Comparison of ENCODE assay signal across 8 cellular contexts in genomic region chr1:161159915-161160248, GRCh38. TPM values are rescaled to one million over a fixed set of nuclear protein-coding genes. Genes with fewer than 3 reads are reported as not detected.
DNase-seq lines count a peak whose midpoint lies in the region; ATAC-seq, FAIRE-seq and TF ChIP-seq lines count a peak whose summit lies in the region.

No MANE protein-coding gene starts in this region.

- POLR2A ChIA-PET in PC-3 (lab: Charles Lee; ENCODE audit: unreplicated experiment) = no interaction called here

- H3F3A ChIP-seq in DOHH2 (ENCODE audit: control insufficient read depth, insufficient read depth) (peaks cover 15% of the 10 kb centered on the region), PC-3 (ENCODE audit: low read length, unreplicated experiment) (peaks cover 6% of the 10 kb centered on the region)

- H3K4me3 ChIP-seq in DOHH2 (ENCODE audit: low read length) (peak overlapping the region; percentile 81), PC-3 (ENCODE audit: low read length) (peak overlapping the region; percentile 96), esophagus (ENCODE audit: low read depth in 1 of 2, low read length in 2 of 2) (peak overlapping the region; percentile 80 to 98), pancreas (peak overlapping the region; percentile 81 to 95 (median 91))

- H4K20me1 ChIP-seq in DOHH2 (ENCODE audit: control insufficient read depth, insufficient read depth, low read depth, low read length) (no peaks in the 10 kb centered on the region), PC-3 (ENCODE audit: low read length) (no peaks in the 10 kb centered on the region)

- no peak for DNase-seq in PC-3
- no peak for DNase-seq in pancreas
- DNase-seq in glomerular visceral epithelial cell (ENCODE audit: extremely low spot score) = no peak
- no peak for DNase-seq in SHP77 treated with DMSO at 0.1 percent for 48 hours (lab: John Stamatoyannopoulos, UW)
- DNase-seq in NCI-H2227 (lab: John Stamatoyannopoulos, UW; ENCODE audit: unreplicated experiment) = no peak
- DNase-seq in activated effector memory CD4-positive, alpha-beta T cell treated with anti-CD3 and anti-CD28 coated beads, Interleukin-2, amount 50 U/mL, for 16 hours = no peak

- H2AFZ ChIP-seq in PC-3 (ENCODE audit: low read length) = peak overlapping the region; percentile 81

- H3K27ac ChIP-seq in DOHH2 (ENCODE audit: low read depth, low read length) (peak overlapping the region; percentile 43; the same call in 1 of the 2 replicates), PC-3 (ENCODE audit: low read length) (peak overlapping the region; percentile 39; the same call in 1 of the 2 replicates), esophagus (ENCODE audit: low read depth in 2 of 2, low read length in 1 of 2) (peak overlapping the region; percentile 81 to 83), pancreas (peak overlapping the region; percentile 58 to 87 (median 75))

- no TSS peak for BruUV-seq in PC-3 (replicated peaks; lab: Mats Ljungman, UMichigan)

- H3K79me2 ChIP-seq in DOHH2 (ENCODE audit: control insufficient read depth, low read length) (peaks cover 24% of the 10 kb centered on the region), PC-3 (ENCODE audit: low read length) (peaks cover 34% of the 10 kb centered on the region)

- H3K4me1 ChIP-seq in DOHH2 (ENCODE audit: control insufficient read depth, low read length) (peaks cover 27% of the 10 kb centered on the region), PC-3 (ENCODE audit: insufficient read depth, low read length) (peaks cover 38% of the 10 kb centered on the region), esophagus (ENCODE audit: control insufficient read depth in 2 of 2, insufficient read depth in 2 of 2, low read length in 1 of 2) (peaks cover 4 to 18% of the 10 kb centered on the region in 2 donors), pancreas (peaks cover 8 to 17% (median 11%) of the 10 kb centered on the region in 3 donors)

- H3K9me2 ChIP-seq in DOHH2 (replicated peaks; ENCODE audit: control insufficient read depth, low read length) (no peaks in the 10 kb centered on the region), PC-3 (replicated peaks; ENCODE audit: low read length) (no peaks in the 10 kb centered on the region)

- H3K27me3 ChIP-seq in DOHH2 (ENCODE audit: control insufficient read depth, low read length) = no peaks in the 10 kb centered on the region
- H3K27me3 ChIP-seq in PC-3 (ENCODE audit: low read length) = no peaks in the 10 kb centered on the region
- H3K27me3 ChIP-seq in esophagus (ENCODE audit: control insufficient read depth in 1 of 2, insufficient read depth in 2 of 2, low read length in 2 of 2) = no peaks in the 10 kb centered on the region
- no peaks in the 10 kb centered on the region for H3K27me3 ChIP-seq in pancreas

- FAIRE-seq in pancreas (lab: Jason Lieb, UNC) = no peak

- peaks cover 59% of the 10 kb centered on the region for H3K36me3 ChIP-seq in DOHH2 (ENCODE audit: control insufficient read depth, low read length)
- H3K36me3 ChIP-seq in PC-3 (ENCODE audit: low read depth, low read length) = peaks cover 14% of the 10 kb centered on the region; the same call in 1 of the 2 replicates
- H3K36me3 ChIP-seq in esophagus (ENCODE audit: control insufficient read depth in 2 of 2, insufficient read depth in 2 of 2, low read length in 1 of 2) = peaks cover 0 to 18% of the 10 kb centered on the region in 2 donors
- H3K36me3 ChIP-seq in pancreas = no peaks in the 10 kb centered on the region

- H3K9ac ChIP-seq in PC-3 (ENCODE audit: low read length) = peak overlapping the region; percentile 96

- 5 to 9% methylated on average over 11 of the region's 11 CpGs for WGBS in esophagus, 2 donors
- 2 to 3% methylated on average over 11 of the region's 11 CpGs for WGBS in pancreas, 2 donors

- H3K9me3 ChIP-seq in DOHH2 (ENCODE audit: control insufficient read depth, insufficient read depth, low read length) (no peaks in the 10 kb centered on the region), PC-3 (ENCODE audit: low read length) (no peaks in the 10 kb centered on the region), esophagus (ENCODE audit: control insufficient read depth in 2 of 2, insufficient read depth in 1 of 2, low read depth in 1 of 2, low read length in 1 of 2) (no peaks in the 10 kb centered on the region), pancreas (no peaks in the 10 kb centered on the region)

- intact Hi-C loops in PC-3 (cut with micrococcal nuclease) (loop anchor here (2.0 kb wide), 1 partner anchor 41 kb away; the partner anchor contains the start of genes NIT1 and PFDN2), pancreas (cut with DNase I) (no loop called here)

- H3K4me2 ChIP-seq in DOHH2 (ENCODE audit: low read length) = peak overlapping the region; percentile 69
- peak overlapping the region; percentile 86 for H3K4me2 ChIP-seq in PC-3 (ENCODE audit: low read length)

- TF ChIP-seq CTCF in DOHH2 (IDR thresholded peaks at IDR 0.05; ENCODE audit: low read depth, low read length, poor library complexity, severe bottlenecking) = no peak
- no peak for TF ChIP-seq CTCF in PC-3 (conservative IDR thresholded peaks at IDR 0.05; ENCODE audit: low read depth, low read length)
- TF ChIP-seq CTCF in pancreas (IDR thresholded peaks at IDR 0.05) = no peak

- no peak for ATAC-seq in PC-3
- ATAC-seq in pancreas = peak in 1 of 4 donors; percentile 13

- CTCF ChIA-PET in PC-3 (lab: Charles Lee) = interaction anchor here (0.5 kb wide), 1 partner anchor 66 kb away, joined by 3 read pairs; the partner anchor contains the start of gene TOMM40L

RNA-seq across cellular contexts. Expression of gene USP21, which starts 0.6 kb away (rescaled TPM):
- total RNA-seq in PC-3 (2014; rRNA removed) (20.6 and 24.4 TPM in 2 replicates), pancreas (10 to 100 TPM in 3 of 6 donors, 1 to 10 TPM in 3; 7.9 to 18.4 (median 9.5) TPM)
- polyA plus RNA-seq in esophagus (10 to 100 TPM; 16.5 to 22.9 TPM), pancreas (10 to 100 TPM; 21.1 to 25.3 TPM)

RNA-seq across cellular contexts. Expression of gene UFC1, which starts 6.1 kb away (rescaled TPM):
- total RNA-seq in PC-3 (2014; rRNA removed) (84.6 and 113 TPM in 2 replicates), pancreas (10 to 100 TPM; 59.5 to 80.7 (median 70.4) TPM)
- polyA plus RNA-seq in esophagus (100 to 1,000 TPM in 1 of 2 donors, 10 to 100 TPM in 1; 94.3 to 132 TPM), pancreas (100 to 1,000 TPM in 1 of 2 donors, 10 to 100 TPM in 1; 78.4 to 107 TPM)

RNA-seq across cellular contexts. Expression of gene PPOX, which starts 6.3 kb away (rescaled TPM):
- total RNA-seq in PC-3 (2014; rRNA removed) = 21.8 and 22.9 TPM in 2 replicates
- polyA plus RNA-seq in esophagus = 10 to 100 TPM; 11.7 to 29.6 TPM
- total RNA-seq in pancreas = 10 to 100 TPM in 3 of 6 donors, 1 to 10 TPM in 3; 7.4 to 14.3 (median 10.2) TPM
- 10 to 100 TPM; 42.0 to 56.4 TPM for polyA plus RNA-seq in pancreas

RNA-seq across cellular contexts. Expression of gene B4GALT3, which starts 17.4 kb away (rescaled TPM):
- total RNA-seq in PC-3 (2014; rRNA removed) = 76.9 and 85.4 TPM in 2 replicates
- 10 to 100 TPM; 18.3 to 18.8 TPM for polyA plus RNA-seq in esophagus
- 10 to 100 TPM; 14.8 to 22.0 (median 19.0) TPM for total RNA-seq in pancreas
- 10 to 100 TPM; 29.7 to 35.6 TPM for polyA plus RNA-seq in pancreas

RNA-seq across cellular contexts. Expression of gene DEDD, which starts 27.4 kb away (rescaled TPM):
- 23.4 and 39.2 TPM in 2 replicates for total RNA-seq in PC-3 (2014; rRNA removed)
- 10 to 100 TPM; 15.5 to 24.4 TPM for polyA plus RNA-seq in esophagus
- 10 to 100 TPM; 12.4 to 20.8 (median 15.6) TPM for total RNA-seq in pancreas
- polyA plus RNA-seq in pancreas = 10 to 100 TPM; 11.1 to 19.7 TPM
